Comparison of ENCODE assay signal across 1 cellular context in the genomic region with DNA sequence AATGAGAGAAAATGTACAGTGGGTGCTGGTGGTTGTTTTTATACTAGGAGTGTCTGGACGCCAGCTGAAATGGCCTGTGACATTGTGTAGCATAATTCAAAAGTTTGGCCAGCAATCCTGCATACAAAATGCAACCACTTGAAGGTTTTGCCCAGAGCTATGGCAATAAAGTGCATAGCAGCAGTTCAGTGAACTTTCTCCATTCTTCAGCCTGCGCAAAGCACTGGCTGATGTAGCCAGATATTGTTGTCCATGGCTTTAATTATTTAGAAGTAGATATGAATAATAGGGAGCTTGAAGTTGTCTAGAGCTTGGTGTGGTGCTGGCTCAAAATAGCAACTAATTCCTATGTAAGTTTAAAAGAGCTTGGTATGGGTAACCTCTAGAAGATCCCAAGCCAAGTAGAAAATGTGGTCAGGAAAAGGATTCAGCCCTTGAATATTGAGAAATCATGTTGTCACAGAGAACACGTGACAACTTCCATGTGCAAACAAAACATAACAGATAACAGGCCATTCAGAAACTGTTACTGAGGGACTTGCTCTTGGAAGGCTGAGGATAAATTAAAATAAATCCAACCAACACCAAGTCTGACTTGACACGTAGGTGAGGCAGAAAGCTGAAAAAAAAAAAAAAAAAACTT.
TF ChIP-seq lines count a peak whose summit lies in the region.

No MANE protein-coding gene starts in this region.

TF ChIP-seq in WTC11, 78 proteins besides CTCF, POLR2A, EP300 and RAD21 (continued from another document):
- TF ChIP-seq ZNF532 (CRISPR knock-in tag; IDR thresholded peaks at IDR 0.05; ENCODE audit: borderline replicate concordance), result no peak
- TF ChIP-seq ZBTB21 (CRISPR knock-in tag; IDR thresholded peaks at IDR 0.05; ENCODE audit: borderline replicate concordance), result no peak
